Comparison of ENCODE assay signal across 8 cellular contexts in genomic region chr9:2014696-2015580, GRCh38. TPM values are rescaled to one million over a fixed set of nuclear protein-coding genes. Genes with fewer than 3 reads are reported as not detected.
DNase-seq lines count a peak whose midpoint lies in the region; TF ChIP-seq lines count a peak whose summit lies in the region.

Gene SMARCA2 (plus strand): TSS chr9:2015347. CDS start chr9:2029023, 13,676 bp downstream.

- no peaks in the 10 kb centered on the region for H3K9me3 Mint-ChIP-seq in neural progenitor cell

- H3K4me1 Mint-ChIP-seq in neural progenitor cell, result peaks cover 14% of the 10 kb centered on the region

- peak within 1 kb of the TSS; percentile 96 for H3K4me3 Mint-ChIP-seq in neural progenitor cell

- peaks cover 10% of the 10 kb centered on the region; the same call in 1 of the 2 replicates for H4K20me1 ChIP-seq in MM.1S (ENCODE audit: insufficient read depth, low read length)
- peaks cover 16% of the 10 kb centered on the region for H4K20me1 ChIP-seq in neural progenitor cell (ENCODE audit: low read depth)

- no peaks in the 10 kb centered on the region for H3K9me3 ChIP-seq in MM.1S (replicated peaks; ENCODE audit: insufficient read depth, low read length)
- no peaks in the 10 kb centered on the region for H3K9me3 ChIP-seq in SJCRH30 (replicated peaks)
- no peaks in the 10 kb centered on the region for H3K9me3 ChIP-seq in neural progenitor cell (ENCODE audit: low read depth)
- H3K9me3 ChIP-seq in stomach smooth muscle (ENCODE audit: control insufficient read depth in 2 of 2, low read length in 2 of 2), result no peaks in the 10 kb centered on the region

- DNase-seq in GDM1 (lab: John Stamatoyannopoulos, UW), result peak; percentile 95
- DNase-seq in HCEC 1CT, result peak; percentile 97
- peak; percentile 97 for DNase-seq in MM.1S
- DNase-seq in SJCRH30, result peak; percentile 94 to 95
- DNase-seq in activated gamma-delta T cell treated with anti-CD3 and anti-CD28 coated beads, Interleukin-2, amount 50 U/mL, for 16 hours (ENCODE audit: low read depth), result peak; percentile 94
- DNase-seq in foreskin fibroblast, result peak; percentile 98 to 99
- peak; percentile 93 for DNase-seq in neural progenitor cell (ENCODE audit: low spot score)

- H3K4me2 ChIP-seq in MM.1S (ENCODE audit: low read depth, low read length) (peak within 1 kb of the TSS; percentile 86), neural progenitor cell (peak within 1 kb of the TSS; percentile 92)

- H3K4me3 ChIP-seq in MM.1S (ENCODE audit: low read length) (peak within 1 kb of the TSS; percentile 92), SJCRH30 (peak within 1 kb of the TSS; percentile 73), foreskin fibroblast (ENCODE audit: low read depth in 1 of 2, low read length in 2 of 2) (peak within 1 kb of the TSS; percentile 85 to 88), neural progenitor cell (peak within 1 kb of the TSS; percentile 71), stomach smooth muscle (ENCODE audit: low read length in 2 of 2) (peak within 1 kb of the TSS; percentile 90 to 91)

- H3K79me2 ChIP-seq in MM.1S (ENCODE audit: low read length) (peaks cover 42% of the 10 kb centered on the region), neural progenitor cell (ENCODE audit: low read depth) (no peaks in the 10 kb centered on the region)

- H2AFZ ChIP-seq in MM.1S (ENCODE audit: low read length) (peak within 1 kb of the TSS; percentile 94), neural progenitor cell (replicated peaks) (peak within 1 kb of the TSS; percentile 94)

- H3K27ac ChIP-seq in MM.1S (ENCODE audit: low read length) (peak within 1 kb of the TSS; percentile 91), SJCRH30 (peak within 1 kb of the TSS; percentile 88), neural progenitor cell (no peak within 1 kb of the TSS), stomach smooth muscle (ENCODE audit: low read length) (peak within 1 kb of the TSS; percentile 92)

- H3K4me1 ChIP-seq in MM.1S (ENCODE audit: low read length), result peaks cover 10% of the 10 kb centered on the region; the same call in 1 of the 2 replicates
- H3K4me1 ChIP-seq in SJCRH30, result 0 out of 2 replicates have a peak, but pooled peaks cover 2% of the 10 kb centered on the region
- peaks cover 17% of the 10 kb centered on the region for H3K4me1 ChIP-seq in neural progenitor cell
- H3K4me1 ChIP-seq in stomach smooth muscle (ENCODE audit: control insufficient read depth, insufficient read depth, low read length), result peaks cover 13% of the 10 kb centered on the region

- H3K9ac ChIP-seq in MM.1S (ENCODE audit: low read length) (peak within 1 kb of the TSS; percentile 87), neural progenitor cell (no peak within 1 kb of the TSS), stomach smooth muscle (ENCODE audit: low read length in 2 of 2) (peak within 1 kb of the TSS; percentile 87 to 95)

- no peak for TF ChIP-seq CTCF in MM.1S (IDR thresholded peaks at IDR 0.05; ENCODE audit: low read length)
- TF ChIP-seq CTCF in foreskin fibroblast (IDR thresholded peaks at IDR 0.05; ENCODE audit: low read depth, low read length), result no peak
- no peak for TF ChIP-seq CTCF in neural progenitor cell (IDR thresholded peaks at IDR 0.05)

- no peaks in the 10 kb centered on the region for H3K27me3 ChIP-seq in MM.1S (replicated peaks; ENCODE audit: insufficient read depth, low read length)
- no peaks in the 10 kb centered on the region for H3K27me3 ChIP-seq in SJCRH30
- peaks cover 97% of the 10 kb centered on the region for H3K27me3 ChIP-seq in neural progenitor cell
- H3K27me3 ChIP-seq in stomach smooth muscle (ENCODE audit: control insufficient read depth in 1 of 2, insufficient read depth in 2 of 2, low read length in 2 of 2), result no peaks in the 10 kb centered on the region

- no peak within 1 kb of the TSS for H3K27ac Mint-ChIP-seq in neural progenitor cell

- H3F3A ChIP-seq in MM.1S (ENCODE audit: insufficient read depth, low read length) (peaks cover 17% of the 10 kb centered on the region), neural progenitor cell (ENCODE audit: low read depth) (no peaks in the 10 kb centered on the region)

- H3K27me3 Mint-ChIP-seq in neural progenitor cell (ENCODE audit: insufficient read depth, low read depth), result peaks cover 42% of the 10 kb centered on the region

- no peaks in the 10 kb centered on the region for H3K36me3 Mint-ChIP-seq in neural progenitor cell

- H3K36me3 ChIP-seq in MM.1S (replicated peaks; ENCODE audit: insufficient read depth, low read length) (no peaks in the 10 kb centered on the region), SJCRH30 (no peaks in the 10 kb centered on the region), neural progenitor cell (no peaks in the 10 kb centered on the region), stomach smooth muscle (ENCODE audit: control insufficient read depth in 2 of 2, insufficient read depth in 2 of 2, low read length in 2 of 2) (no peaks in the 10 kb centered on the region)

- H3K9me2 ChIP-seq in MM.1S (replicated peaks; ENCODE audit: insufficient read depth, low read length), result no peaks in the 10 kb centered on the region

RNA-seq across cellular contexts. Expression of gene SMARCA2, which starts in this region (rescaled TPM):
- total RNA-seq in SJCRH30 (2014; rRNA removed; shearing (Covaris generic)), result 45.1 and 64.7 TPM in 2 replicates
- total RNA-seq in neural progenitor cell (ENCODE audit: low replicate concordance), result 2.3 and 4.2 TPM in 2 replicates
